Comparison of ENCODE assay signal across 1 cellular context in the genomic region with DNA sequence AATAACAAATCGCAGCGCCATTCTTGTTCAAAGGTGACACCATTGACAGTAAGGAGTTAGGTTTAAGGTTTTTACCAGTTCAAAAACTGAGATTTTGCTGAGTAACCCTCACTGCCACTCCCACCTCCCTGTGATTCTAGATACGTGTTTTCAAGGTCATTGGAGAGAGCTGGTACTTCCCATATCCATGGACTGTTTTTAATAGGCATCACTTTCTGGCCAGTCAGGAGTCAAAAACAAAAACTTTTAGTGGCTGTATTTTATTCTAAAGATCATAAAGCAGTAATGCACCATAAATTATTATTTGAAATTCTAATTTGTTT.
TF ChIP-seq lines count a peak whose summit lies in the region.

No MANE protein-coding gene starts in this region.

TF ChIP-seq in SK-N-SH treated with all-trans-retinoic acid at 6 μM for 48 hours, 23 proteins besides CTCF, POLR2A, EP300 and RAD21 (continued from another document):
- TF ChIP-seq, protein P1, sequence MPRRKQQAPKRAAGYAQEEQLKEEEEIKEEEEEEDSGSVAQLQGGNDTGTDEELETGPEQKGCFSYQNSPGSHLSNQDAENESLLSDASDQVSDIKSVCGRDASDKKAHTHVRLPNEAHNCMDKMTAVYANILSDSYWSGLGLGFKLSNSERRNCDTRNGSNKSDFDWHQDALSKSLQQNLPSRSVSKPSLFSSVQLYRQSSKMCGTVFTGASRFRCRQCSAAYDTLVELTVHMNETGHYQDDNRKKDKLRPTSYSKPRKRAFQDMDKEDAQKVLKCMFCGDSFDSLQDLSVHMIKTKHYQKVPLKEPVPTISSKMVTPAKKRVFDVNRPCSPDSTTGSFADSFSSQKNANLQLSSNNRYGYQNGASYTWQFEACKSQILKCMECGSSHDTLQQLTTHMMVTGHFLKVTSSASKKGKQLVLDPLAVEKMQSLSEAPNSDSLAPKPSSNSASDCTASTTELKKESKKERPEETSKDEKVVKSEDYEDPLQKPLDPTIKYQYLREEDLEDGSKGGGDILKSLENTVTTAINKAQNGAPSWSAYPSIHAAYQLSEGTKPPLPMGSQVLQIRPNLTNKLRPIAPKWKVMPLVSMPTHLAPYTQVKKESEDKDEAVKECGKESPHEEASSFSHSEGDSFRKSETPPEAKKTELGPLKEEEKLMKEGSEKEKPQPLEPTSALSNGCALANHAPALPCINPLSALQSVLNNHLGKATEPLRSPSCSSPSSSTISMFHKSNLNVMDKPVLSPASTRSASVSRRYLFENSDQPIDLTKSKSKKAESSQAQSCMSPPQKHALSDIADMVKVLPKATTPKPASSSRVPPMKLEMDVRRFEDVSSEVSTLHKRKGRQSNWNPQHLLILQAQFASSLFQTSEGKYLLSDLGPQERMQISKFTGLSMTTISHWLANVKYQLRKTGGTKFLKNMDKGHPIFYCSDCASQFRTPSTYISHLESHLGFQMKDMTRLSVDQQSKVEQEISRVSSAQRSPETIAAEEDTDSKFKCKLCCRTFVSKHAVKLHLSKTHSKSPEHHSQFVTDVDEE (CRISPR knock-in tag; IDR thresholded peaks at IDR 0.05): no peak
